In genomic region chr1:111217183-111217910, GRCh38 we compare ENCODE assay signal across 17 cellular contexts. TPM values are rescaled to one million over a fixed set of nuclear protein-coding genes. Genes with fewer than 3 reads are reported as not detected.
DNase-seq lines count a peak whose midpoint lies in the region; ATAC-seq, FAIRE-seq and TF ChIP-seq lines count a peak whose summit lies in the region.
"Had no signal": no experiment of that assay in that cellular context is flagged by ENCODE, and none has a peak within 500 bp of the region (broad histone marks: within the 10 kb centered on the region; RNA-seq: fewer than 3 reads in every experiment).

No MANE protein-coding gene starts in this region.

- no peak for DNase-seq in CD4-positive, alpha-beta T cell
- no peak for DNase-seq in GM12892 (ENCODE audit: insufficient read length)
- DNase-seq in activated CD4-positive, alpha-beta memory T cell treated with anti-CD3 and anti-CD28 coated beads for 36 hours: no peak
- DNase-seq in mesendoderm: no peak
- DNase-seq in NOMO-1 treated with dmso at 0.1 percent for 144 hours (lab: John Stamatoyannopoulos, UW; ENCODE audit: unreplicated experiment): no peak
- no peak for DNase-seq in occipital lobe (lab: John Stamatoyannopoulos, UW)
- DNase-seq: amygdala, MG63, NCI-H2107, Right ventricle myocardium superior, T-helper 9 cell had no signal

- H3K27me3 Mint-ChIP-seq in CD4-positive, alpha-beta T cell: peaks cover 5% of the 10 kb centered on the region
- peaks cover 3% of the 10 kb centered on the region for H3K27me3 Mint-ChIP-seq in activated CD4-positive, alpha-beta memory T cell treated with anti-CD3 and anti-CD28 coated beads for 36 hours

- TF ChIP-seq CTCF in CD4-positive, alpha-beta T cell (IDR thresholded peaks at IDR 0.05): no peak

- no peaks in the 10 kb centered on the region for H3K79me1 ChIP-seq in mesendoderm (ENCODE audit: low read length)

- H3K4ac ChIP-seq in mesendoderm (ENCODE audit: low read depth, low read length): no peak overlapping the region

- H2BK15ac ChIP-seq in mesendoderm (replicated peaks; ENCODE audit: low read depth): peak overlapping the region; percentile 11

- H3K4me3 ChIP-seq in mesendoderm (ENCODE audit: low read length): no peak overlapping the region
- H3K4me3 ChIP-seq: MG63 had no signal

- FAIRE-seq in GM12892 (lab: Jason Lieb, UNC): peak; percentile 83
- FAIRE-seq: keratinocyte had no signal

- intact Hi-C loops in CD4-positive, alpha-beta T cell (cut with DNase I, micrococcal nuclease): loop anchor here (5.0 to 10.0 kb wide), 4 partner anchors 75 to 397 kb away; partner anchors contain the start of genes CEPT1 (in 1 of the 2), DRAM2 (in 1 of the 2), LRIF1 (in 1 of the 2) and RAP1A (in 1 of the 2)
- intact Hi-C loops in activated CD4-positive, alpha-beta memory T cell treated with anti-CD3 and anti-CD28 coated beads for 36 hours (cut with micrococcal nuclease): loop anchor here (2.0 to 10.0 kb wide), 6 partner anchors 77 to 883 kb away; partner anchors contain the start of genes ATP5PB, CEPT1, DDX20 and DRAM2

- peak overlapping the region; percentile 98 for H3K27ac Mint-ChIP-seq in CD4-positive, alpha-beta T cell
- H3K27ac Mint-ChIP-seq in activated CD4-positive, alpha-beta memory T cell treated with anti-CD3 and anti-CD28 coated beads for 36 hours: peak overlapping the region; percentile 95

- no peak overlapping the region for H3K56ac ChIP-seq in mesendoderm (ENCODE audit: low read length)

- no peak overlapping the region for H4K5ac ChIP-seq in mesendoderm (ENCODE audit: low read length)

- no peaks in the 10 kb centered on the region for H3K79me2 ChIP-seq in mesendoderm (ENCODE audit: control insufficient read depth, insufficient read depth, low read length)

- H3K9ac ChIP-seq in mesendoderm (ENCODE audit: low read length): no peak overlapping the region

- WGBS in mesendoderm (ENCODE audit: extremely low coverage, insufficient coverage, low lambda C conversion rate): no CpG with 5 or more reads among the region's 5 CpGs

- peak overlapping the region; percentile 88 for H3K27ac ChIP-seq in CD4-positive, alpha-beta T cell (ENCODE audit: low read depth, low read length)
- H3K27ac ChIP-seq in mesendoderm (ENCODE audit: low read depth, low read length): no peak overlapping the region
- H3K27ac ChIP-seq: C4-2B, epithelial cell of prostate had no signal

- peaks cover 13% of the 10 kb centered on the region for H3K9me3 Mint-ChIP-seq in CD4-positive, alpha-beta T cell
- no peaks in the 10 kb centered on the region for H3K9me3 Mint-ChIP-seq in activated CD4-positive, alpha-beta memory T cell treated with anti-CD3 and anti-CD28 coated beads for 36 hours

- no peaks in the 10 kb centered on the region for H3K9me3 ChIP-seq in CD4-positive, alpha-beta T cell (ENCODE audit: control insufficient read depth, low read length)
- H3K9me3 ChIP-seq: MG63 had no signal

- H2BK5ac ChIP-seq in mesendoderm (ENCODE audit: low read length): no peak overlapping the region

- ATAC-seq in CD4-positive, alpha-beta T cell (ENCODE audit: poor library complexity): no peak
- ATAC-seq in HG03354 (IDR thresholded peaks at IDR 0.05; ENCODE audit: poor library complexity, severe bottlenecking, unreplicated experiment) (no peak), HG02571 (IDR thresholded peaks at IDR 0.05; ENCODE audit: unreplicated experiment) (no peak)

- no peak overlapping the region for H3K23ac ChIP-seq in mesendoderm (ENCODE audit: low read length)

- H2BK120ac ChIP-seq in mesendoderm (ENCODE audit: low read depth, low read length): no peak overlapping the region

- CTCF ChIA-PET in CD4-positive, alpha-beta T cell (lab: Charles Lee): interaction anchor here (2.7 to 10.9 kb wide), 2 partner anchors 10 to 18 kb away, joined by 10 to 135 read pairs; partner anchors contain the start of gene DENND2D
- CTCF ChIA-PET in activated CD4-positive, alpha-beta memory T cell treated with anti-CD3 and anti-CD28 coated beads for 36 hours (lab: Charles Lee): interaction anchor here (0.6 to 12.9 kb wide), 6 partner anchors 16 to 224 kb away, joined by 3 to 169 read pairs (median 4); partner anchors contain the start of gene DENND2D

- peak overlapping the region; percentile 80 for H3K4me3 Mint-ChIP-seq in CD4-positive, alpha-beta T cell
- peak overlapping the region; percentile 66 for H3K4me3 Mint-ChIP-seq in activated CD4-positive, alpha-beta memory T cell treated with anti-CD3 and anti-CD28 coated beads for 36 hours

- peaks cover 99% of the 10 kb centered on the region for H3K4me1 Mint-ChIP-seq in CD4-positive, alpha-beta T cell (ENCODE audit: low read depth)
- peaks cover 99% of the 10 kb centered on the region for H3K4me1 Mint-ChIP-seq in activated CD4-positive, alpha-beta memory T cell treated with anti-CD3 and anti-CD28 coated beads for 36 hours (ENCODE audit: low read depth)

- no peak overlapping the region for H4K8ac ChIP-seq in mesendoderm (ENCODE audit: low read depth, low read length)

- H3K4me2 ChIP-seq in mesendoderm (ENCODE audit: low read length): no peak overlapping the region

- peaks cover 26% of the 10 kb centered on the region for H3K36me3 Mint-ChIP-seq in CD4-positive, alpha-beta T cell (ENCODE audit: low read depth)
- H3K36me3 Mint-ChIP-seq in activated CD4-positive, alpha-beta memory T cell treated with anti-CD3 and anti-CD28 coated beads for 36 hours: no peaks in the 10 kb centered on the region

- no peaks in the 10 kb centered on the region for H3K36me3 ChIP-seq in mesendoderm (ENCODE audit: control insufficient read depth, insufficient read depth, low read length)
- H3K36me3 ChIP-seq: MG63 had no signal

- H3K27me3 ChIP-seq in CD4-positive, alpha-beta T cell (ENCODE audit: control insufficient read depth, insufficient read depth, low read length): no peaks in the 10 kb centered on the region
- H3K27me3 ChIP-seq in mesendoderm (ENCODE audit: insufficient read depth, low read length, poor library complexity): no peaks in the 10 kb centered on the region
- H3K27me3 ChIP-seq: MG63 had no signal

- peaks cover 20% of the 10 kb centered on the region for H3K4me1 ChIP-seq in mesendoderm (ENCODE audit: control insufficient read depth, low read depth, low read length)

- H2AK5ac ChIP-seq in mesendoderm (ENCODE audit: low read length): no peak overlapping the region

- H3K18ac ChIP-seq in mesendoderm (ENCODE audit: low read length): no peak overlapping the region

- POLR2A ChIA-PET in CD4-positive, alpha-beta T cell (lab: Charles Lee): interaction anchor here (0.7 to 22.0 kb wide), 13 partner anchors 8 to 570 kb away, joined by 3 to 756 read pairs (median 6); partner anchors contain the start of genes CEPT1, CHI3L2, DENND2D and DRAM2
- POLR2A ChIA-PET in activated CD4-positive, alpha-beta memory T cell treated with anti-CD3 and anti-CD28 coated beads for 36 hours (lab: Charles Lee): interaction anchor here (8.8 kb wide), 1 partner anchor 19 kb away, joined by 256 read pairs; the partner anchor contains the start of gene DENND2D

- no peak for TF ChIP-seq POLR2A in GM12892 (IDR thresholded peaks at IDR 0.05; ENCODE audit: low read depth, low read length)

RNA-seq across cellular contexts. Expression of gene CHI3L2, which starts 10.2 kb away (rescaled TPM):
- 10 to 100 TPM; 13.9 to 15.7 TPM for total RNA-seq in CD4-positive, alpha-beta T cell
- polyA plus RNA-seq in GM12892 (2012; ENCODE audit: missing spikeins): 2.4 TPM
- 1 to 10 TPM; 2.2 to 2.8 TPM for total RNA-seq in activated CD4-positive, alpha-beta memory T cell treated with anti-CD3 and anti-CD28 coated beads for 36 hours
- polyA plus RNA-seq in mesendoderm (2013, experiment 1 of 2): 0.13 TPM
- not detected for polyA plus RNA-seq in mesendoderm (2013, experiment 2 of 2)
- 0.47 TPM for total RNA-seq in occipital lobe
- total RNA-seq: cerebellum had no signal

RNA-seq across cellular contexts. Expression of gene DENND2D, which starts 16.9 kb away (rescaled TPM):
- 10 to 100 TPM; 60.7 to 62.0 TPM for total RNA-seq in CD4-positive, alpha-beta T cell
- polyA plus RNA-seq in GM12892 (2012; ENCODE audit: missing spikeins): 46.1 TPM
- 100 to 1,000 TPM; 156 to 157 TPM for total RNA-seq in activated CD4-positive, alpha-beta memory T cell treated with anti-CD3 and anti-CD28 coated beads for 36 hours
- 0.53 TPM for polyA plus RNA-seq in mesendoderm (2013, experiment 1 of 2)
- 0.46 TPM for polyA plus RNA-seq in mesendoderm (2013, experiment 2 of 2)
- total RNA-seq in occipital lobe: 0.94 TPM

Comparison
In these comparisons a context has a peak if more than half of its experiments do, and no peak if none do; other contexts are left out.
1. RNA of gene DENND2D, which starts 16.9 kb away (total RNA-seq): 156 to 157 TPM in activated CD4-positive, alpha-beta memory T cell treated with anti-CD3 and anti-CD28 coated beads for 36 hours and 60.7 to 62.0 TPM in CD4-positive, alpha-beta T cell; 0.94 TPM in occipital lobe (single experiment); every median in the first group is over 10 times any median in the second.